Comparison of ENCODE assay signal across 10 cellular contexts in genomic region chr14:73237786-73238261, GRCh38. TPM values are rescaled to one million over a fixed set of nuclear protein-coding genes. Genes with fewer than 3 reads are reported as not detected.
DNase-seq lines count a peak whose midpoint lies in the region; ATAC-seq, FAIRE-seq and TF ChIP-seq lines count a peak whose summit lies in the region.
"Had no signal": no experiment of that assay in that cellular context is flagged by ENCODE, and none has a peak within 500 bp of the region (broad histone marks: within the 10 kb centered on the region; RNA-seq: fewer than 3 reads in every experiment).

No MANE protein-coding gene starts in this region.

- TF ChIP-seq CTCF in astrocyte of the cerebellum (IDR thresholded peaks at IDR 0.05; ENCODE audit: low read depth, low read length, missing control alignments) (no peak), keratinocyte (optimal IDR thresholded peaks at IDR 0.05 in 1 of 3, IDR thresholded peaks at IDR 0.05 in 1 of 3, conservative IDR thresholded peaks at IDR 0.05 in 1 of 3; ENCODE audit: extremely low read depth in 1 of 3, insufficient read depth in 2 of 3, low read length in 3 of 3) (no peak), testis (IDR thresholded peaks at IDR 0.05) (no peak)

- intact Hi-C loops in testis (cut with DNase I; ENCODE audit: low total_unique reads): no loop called here

- H3K36me3 ChIP-seq in keratinocyte (ENCODE audit: control insufficient read depth in 2 of 2, extremely low read depth in 1 of 2, insufficient read depth in 2 of 2, low read length in 2 of 2) (no peaks in the 10 kb centered on the region), testis (ENCODE audit: low read depth, missing control alignments) (no peaks in the 10 kb centered on the region)
- H3K36me3 ChIP-seq: neutrophil had no signal

- ATAC-seq in GM21576 (IDR thresholded peaks at IDR 0.05; ENCODE audit: unreplicated experiment): no peak

- H3K9ac ChIP-seq in keratinocyte (ENCODE audit: control insufficient read depth, extremely low read depth, insufficient read depth, low read length): peak overlapping the region; percentile 20

- H4K20me1 ChIP-seq in keratinocyte (ENCODE audit: control insufficient read depth, extremely low read depth, insufficient read depth, low read length): peaks cover 3% of the 10 kb centered on the region

- H3K4me3 ChIP-seq in astrocyte of the cerebellum (ENCODE audit: low read depth, low read length) (peak overlapping the region; percentile 49), keratinocyte (ENCODE audit: control insufficient read depth in 2 of 3, extremely low read depth in 1 of 3, insufficient read depth in 2 of 3, low read depth in 1 of 3, low read length in 3 of 3) (peak overlapping the region; percentile 43 to 56 (median 46)), testis (peak overlapping the region; percentile 64)

- H2AFZ ChIP-seq in keratinocyte (ENCODE audit: control insufficient read depth, low read length): peak overlapping the region; percentile 27

- in situ Hi-C loops in astrocyte of the cerebellum (cut with HindIII; ENCODE audit: low sequenced_read_pairs): no loop called here

- H3K4me2 ChIP-seq in keratinocyte (ENCODE audit: control insufficient read depth, extremely low read depth, insufficient read depth, low read depth, low read length): peak overlapping the region; percentile 89

- WGBS in testis, 2 donors: 0% methylated on average over 24 of the region's 58 CpGs; no CpG with 5 or more reads in 1 of the 2 donors

- no peak for TF ChIP-seq POLR2A in testis (IDR thresholded peaks at IDR 0.05)

- H3K79me2 ChIP-seq in keratinocyte (ENCODE audit: control insufficient read depth, insufficient read depth, low read length): no peaks in the 10 kb centered on the region

- H3K4me1 ChIP-seq in keratinocyte (ENCODE audit: control insufficient read depth, extremely low read depth, insufficient read depth, low read length): peaks cover 42% of the 10 kb centered on the region
- peaks cover 21% of the 10 kb centered on the region for H3K4me1 ChIP-seq in testis

- H3K9me1 ChIP-seq in keratinocyte (ENCODE audit: control insufficient read depth, extremely low read depth, insufficient read depth, low read length): peaks cover 3% of the 10 kb centered on the region

- DNase-seq in NCI-H1105 treated with DMSO at 0.1 percent for 48 hours (lab: John Stamatoyannopoulos, UW): peak; percentile 7
- DNase-seq in NCI-H1105 (lab: John Stamatoyannopoulos, UW): no peak
- no peak for DNase-seq in astrocyte of the cerebellum (ENCODE audit: low read depth)
- no peak for DNase-seq in keratinocyte (ENCODE audit: low read depth, low spot score)
- DNase-seq in testis: no peak
- DNase-seq in NCI-H2171 (lab: John Stamatoyannopoulos, UW): no peak
- DNase-seq in central memory CD4-positive, alpha-beta T cell: no peak
- DNase-seq: activated CD8-positive, alpha-beta memory T cell treated with anti-CD3 and anti-CD28 coated beads for 24 hours had no signal

- dilution Hi-C loops in keratinocyte (cut with MboI; ENCODE audit: extremely low pct_ligation_motif_present, low sequenced_read_pairs): no loop called here

- no peak for FAIRE-seq in keratinocyte (lab: Jason Lieb, UNC)

- no peaks in the 10 kb centered on the region for H3K9me3 ChIP-seq in keratinocyte (ENCODE audit: control insufficient read depth, low read depth, low read length)
- H3K9me3 ChIP-seq in testis: no peaks in the 10 kb centered on the region
- H3K9me3 ChIP-seq: neutrophil had no signal

- H3K27me3 ChIP-seq in keratinocyte (ENCODE audit: control insufficient read depth, extremely low read depth, insufficient read depth, low read length): peaks cover 73% of the 10 kb centered on the region
- H3K27me3 ChIP-seq in testis: no peaks in the 10 kb centered on the region

- no peak overlapping the region for H3K27ac ChIP-seq in keratinocyte (ENCODE audit: control insufficient read depth, insufficient read depth, low read length)
- H3K27ac ChIP-seq in testis: peak overlapping the region; percentile 71 to 87
- H3K27ac ChIP-seq: neutrophil had no signal

RNA-seq across cellular contexts. Expression of gene PAPLN, which starts 0.5 kb away (rescaled TPM):
- polyA plus RNA-seq in keratinocyte (4.7 to 18.6 TPM (median 8.2 TPM) in 3 replicates), testis (ENCODE audit: insufficient read depth, low read depth, low replicate concordance) (12.4 TPM)
- polyA plus RNA-seq in keratinocyte (2011; ENCODE audit: low read depth): 8.2 TPM
- 2.9 and 3.6 TPM in 2 replicates for polyA plus RNA-seq in keratinocyte (2011; cell fraction: cytosol; rRNA removed)
- polyA plus RNA-seq in keratinocyte (2011; cell fraction: nucleus; rRNA removed): 47.3 and 63.7 TPM in 2 replicates
- 2.9 and 6.9 TPM in 2 replicates for polyA plus RNA-seq in keratinocyte (2012; ENCODE audit: low replicate concordance)
- 4.1 to 11.0 TPM (median 7.7 TPM) in 3 replicates for polyA minus RNA-seq in keratinocyte
- polyA minus RNA-seq in keratinocyte (2011; cell fraction: cytosol; rRNA and poly(A)+ RNA removed): 4.8 TPM
- polyA minus RNA-seq in keratinocyte (2011; cell fraction: nucleus; rRNA and poly(A)+ RNA removed): 18.5 and 20.1 TPM in 2 replicates
- 10 to 100 TPM; 24.5 to 33.4 TPM for total RNA-seq in testis
